Comparison of ENCODE assay signal across 1 cellular context in the genomic region with DNA sequence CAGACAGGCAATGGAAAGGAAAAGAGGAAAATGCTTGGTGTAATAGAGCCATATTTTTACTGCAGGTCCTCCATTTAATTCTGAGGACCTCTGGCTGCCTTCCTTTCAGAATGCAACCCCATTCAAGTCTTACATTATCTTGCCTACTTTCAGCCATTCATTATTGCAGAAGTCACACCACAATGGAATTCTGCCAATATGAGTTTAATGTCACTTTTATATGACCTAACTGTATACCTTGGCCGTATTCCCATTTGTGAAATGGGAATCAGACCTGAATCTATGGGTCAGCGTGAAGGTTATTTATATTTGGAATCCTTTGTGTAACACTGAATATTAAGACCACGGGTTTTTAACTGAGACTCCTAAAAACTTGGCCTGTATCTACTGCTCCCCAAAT.
TF ChIP-seq lines count a peak whose summit lies in the region.

No MANE protein-coding gene starts in this region.

TF ChIP-seq in endothelial cell of umbilical vein, 7 proteins besides CTCF, POLR2A, EP300 and RAD21:
- TF ChIP-seq POLR2AphosphoS5 (IDR thresholded peaks at IDR 0.05; ENCODE audit: insufficient read depth, low read depth, low read length): no peak
- TF ChIP-seq FOS (IDR thresholded peaks at IDR 0.05; ENCODE audit: borderline replicate concordance, insufficient read depth, low read length): no peak
- TF ChIP-seq MYC (IDR thresholded peaks at IDR 0.05; ENCODE audit: low read depth, low read length): no peak
- TF ChIP-seq, protein P1, sequence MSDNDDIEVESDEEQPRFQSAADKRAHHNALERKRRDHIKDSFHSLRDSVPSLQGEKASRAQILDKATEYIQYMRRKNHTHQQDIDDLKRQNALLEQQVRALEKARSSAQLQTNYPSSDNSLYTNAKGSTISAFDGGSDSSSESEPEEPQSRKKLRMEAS (IDR thresholded peaks at IDR 0.05; ENCODE audit: insufficient read depth, insufficient read length): no peak
- TF ChIP-seq GATA2 (IDR thresholded peaks at IDR 0.05; ENCODE audit: insufficient read depth, insufficient read length, low read depth, low read length): no peak
- no peak for TF ChIP-seq JUN (IDR thresholded peaks at IDR 0.05; ENCODE audit: borderline replicate concordance, insufficient read depth, insufficient read length, low read depth)
- no peak for TF ChIP-seq EZH2 (IDR thresholded peaks at IDR 0.05; ENCODE audit: borderline replicate concordance, low read depth, low read length, severe bottlenecking)
TF ChIP-seq in endothelial cell of umbilical vein: peak in this region for 0.
